ENCODE assay signal across 22 cellular contexts in the genomic region with DNA sequence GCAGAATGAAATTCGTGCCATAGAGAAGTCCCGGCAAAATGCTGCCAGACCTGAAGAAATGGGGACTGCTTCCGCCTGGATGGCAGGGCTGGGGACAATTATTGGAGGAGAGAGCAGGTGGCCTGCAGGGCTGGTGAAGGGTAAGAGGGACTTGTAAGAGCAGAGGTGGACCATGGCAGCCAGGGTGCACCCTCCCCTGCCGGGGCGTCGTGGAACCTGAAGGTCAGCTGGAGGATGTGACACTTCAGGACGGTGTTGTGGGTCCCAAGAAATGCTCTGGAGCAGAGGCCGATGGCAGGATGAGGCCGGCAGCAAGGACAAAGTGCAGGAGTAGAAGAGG. TPM values are rescaled to one million over a fixed set of nuclear protein-coding genes. Genes with fewer than 3 reads are reported as not detected.
DNase-seq lines count a peak whose midpoint lies in the region; ATAC-seq, FAIRE-seq and TF ChIP-seq lines count a peak whose summit lies in the region.
"Had no signal": no experiment of that assay in that cellular context is flagged by ENCODE, and none has a peak within 500 bp of the region (broad histone marks: within the 10 kb centered on the region; RNA-seq: fewer than 3 reads in every experiment).

No MANE protein-coding gene starts in this region.

- H3K27ac Mint-ChIP-seq in Calu3 (ENCODE audit: unreplicated experiment): peak overlapping the region; percentile 84
- no peak overlapping the region for H3K27ac Mint-ChIP-seq in astrocyte (ENCODE audit: unreplicated experiment)
- H3K27ac Mint-ChIP-seq in memory B cell: no peak overlapping the region
- H3K27ac Mint-ChIP-seq: activated CD4-positive, alpha-beta T cell treated with anti-CD3 and anti-CD28 coated beads for 36 hours; activated CD8-positive, alpha-beta memory T cell treated with anti-CD3 and anti-CD28 coated beads, Interleukin-2, amount 10 ng/mL, durations not matched to agents 7 days and 5 days; naive thymus-derived CD4-positive, alpha-beta T cell had no signal

- TF ChIP-seq EP300 in suprapubic skin (IDR thresholded peaks at IDR 0.05): no peak

- H3K36me3 Mint-ChIP-seq in Calu3 (ENCODE audit: insufficient read depth, unreplicated experiment) (peaks cover 26% of the 10 kb centered on the region), astrocyte (ENCODE audit: low read depth, unreplicated experiment) (no peaks in the 10 kb centered on the region), memory B cell (peaks cover 4% of the 10 kb centered on the region)
- H3K36me3 Mint-ChIP-seq: activated CD8-positive, alpha-beta memory T cell treated with anti-CD3 and anti-CD28 coated beads, Interleukin-2, amount 10 ng/mL, durations not matched to agents 7 days and 5 days had no signal

- no peak for FAIRE-seq in astrocyte (lab: Jason Lieb, UNC)
- FAIRE-seq: GM18507, K562 had no signal

- CTCF ChIA-PET in Calu3 (lab: Charles Lee): interaction anchor here (0.6 to 1.6 kb wide), 3 partner anchors 11 to 54 kb away, joined by 3 to 20 read pairs (median 7); no protein-coding TSS in a partner anchor

- H3K4me1 ChIP-seq in astrocyte (ENCODE audit: insufficient read depth, low read length) (peaks cover 24% of the 10 kb centered on the region), suprapubic skin (peaks cover 45% of the 10 kb centered on the region)
- H3K4me1 ChIP-seq: psoas muscle had no signal

- TF ChIP-seq CTCF in Calu3 (IDR thresholded peaks at IDR 0.05; ENCODE audit: unreplicated experiment) (no peak), astrocyte (IDR thresholded peaks at IDR 0.05; ENCODE audit: insufficient read depth, low read depth, low read length) (no peak), suprapubic skin (IDR thresholded peaks at IDR 0.05) (no peak)

- 55% methylated on average over 9 of the region's 9 CpGs for WGBS in suprapubic skin

- ATAC-seq in memory B cell (ENCODE audit: low read depth) (no peak), esophagus mucosa (no peak)
- ATAC-seq: activated CD4-positive, alpha-beta T cell treated with anti-CD3 and anti-CD28 coated beads for 36 hours; activated CD8-positive, alpha-beta memory T cell treated with anti-CD3 and anti-CD28 coated beads, Interleukin-2, amount 10 ng/mL, durations not matched to agents 7 days and 5 days had no signal

- no peak for TF ChIP-seq POLR2A in suprapubic skin (IDR thresholded peaks at IDR 0.05)

- H3K4me1 Mint-ChIP-seq in Calu3 (ENCODE audit: low read depth, unreplicated experiment): peaks cover 29% of the 10 kb centered on the region
- H3K4me1 Mint-ChIP-seq in astrocyte (ENCODE audit: low read depth, unreplicated experiment): peaks cover 6% of the 10 kb centered on the region
- peaks cover 13% of the 10 kb centered on the region for H3K4me1 Mint-ChIP-seq in memory B cell
- H3K4me1 Mint-ChIP-seq: activated CD8-positive, alpha-beta memory T cell treated with anti-CD3 and anti-CD28 coated beads, Interleukin-2, amount 10 ng/mL, durations not matched to agents 7 days and 5 days; central memory CD8-positive, alpha-beta T cell had no signal

- no peaks in the 10 kb centered on the region for H3K27me3 ChIP-seq in astrocyte (ENCODE audit: insufficient read depth, low read length)
- peaks cover 6% of the 10 kb centered on the region for H3K27me3 ChIP-seq in suprapubic skin

- no peaks in the 10 kb centered on the region for H3K79me2 ChIP-seq in astrocyte (ENCODE audit: insufficient read depth, low read length)

- H3K27me3 Mint-ChIP-seq in Calu3 (ENCODE audit: unreplicated experiment): no peaks in the 10 kb centered on the region
- H3K27me3 Mint-ChIP-seq in astrocyte (ENCODE audit: low read depth, unreplicated experiment): peaks cover 44% of the 10 kb centered on the region
- peaks cover 35% of the 10 kb centered on the region for H3K27me3 Mint-ChIP-seq in memory B cell

- H3K9ac ChIP-seq in astrocyte (ENCODE audit: low read length): peak overlapping the region; percentile 50

- H3K9me3 ChIP-seq in astrocyte (ENCODE audit: insufficient read depth, low read depth, low read length): no peaks in the 10 kb centered on the region
- no peaks in the 10 kb centered on the region for H3K9me3 ChIP-seq in suprapubic skin
- H3K9me3 ChIP-seq: psoas muscle had no signal

- no peaks in the 10 kb centered on the region for H3K36me3 ChIP-seq in astrocyte (ENCODE audit: insufficient read depth, low read length)
- H3K36me3 ChIP-seq in suprapubic skin: no peaks in the 10 kb centered on the region
- H3K36me3 ChIP-seq: heart right ventricle, tibial nerve had no signal

- peak overlapping the region; percentile 67 for H2AFZ ChIP-seq in astrocyte (ENCODE audit: low read depth, low read length)

- H3K9me3 Mint-ChIP-seq in Calu3 (ENCODE audit: low read depth, unreplicated experiment): peaks cover 2% of the 10 kb centered on the region
- H3K9me3 Mint-ChIP-seq in astrocyte (ENCODE audit: unreplicated experiment): no peaks in the 10 kb centered on the region
- H3K9me3 Mint-ChIP-seq in memory B cell: peaks cover 6% of the 10 kb centered on the region
- H3K9me3 Mint-ChIP-seq: central memory CD8-positive, alpha-beta T cell had no signal

- DNase-seq in Calu3 (no peak), astrocyte (ENCODE audit: low read depth) (no peak), memory B cell (ENCODE audit: low spot score in 2 of 2) (no peak), suprapubic skin (ENCODE audit: low spot score in 2 of 2) (no peak), Kasumi-1 (lab: John Stamatoyannopoulos, UW) (no peak), COR-L47 (lab: John Stamatoyannopoulos, UW) (no peak), NCI-H524 (lab: John Stamatoyannopoulos, UW) (no peak)
- DNase-seq: activated CD8-positive, alpha-beta memory T cell treated with anti-CD3 and anti-CD28 coated beads, Interleukin-2, amount 10 ng/mL, durations not matched to agents 7 days and 5 days; effector CD8-positive, alpha-beta T cell; NCI-H1048; NCI-H82; stimulated activated CD4-positive, alpha-beta T cell treated with anti-CD3 and anti-CD28 coated beads, Interleukin-12 subunit alpha, Interleukin-12 subunit beta, amount 100 ng/mL, for 4 hours had no signal

- no peaks in the 10 kb centered on the region for H4K20me1 ChIP-seq in astrocyte (ENCODE audit: insufficient read depth, low read length)

- H3K4me3 ChIP-seq in astrocyte (ENCODE audit: insufficient read depth, low read depth, low read length) (no peak overlapping the region), suprapubic skin (no peak overlapping the region)
- H3K4me3 ChIP-seq: K562, lung, psoas muscle had no signal

- H3K4me3 Mint-ChIP-seq in Calu3 (ENCODE audit: low read depth, unreplicated experiment) (peak overlapping the region; percentile 47), astrocyte (ENCODE audit: unreplicated experiment) (no peak overlapping the region), memory B cell (peak overlapping the region; percentile 33)
- H3K4me3 Mint-ChIP-seq: activated CD4-positive, alpha-beta T cell treated with anti-CD3 and anti-CD28 coated beads for 36 hours; activated CD8-positive, alpha-beta memory T cell treated with anti-CD3 and anti-CD28 coated beads, Interleukin-2, amount 10 ng/mL, durations not matched to agents 7 days and 5 days; central memory CD8-positive, alpha-beta T cell had no signal

- no TSS peak for BruUV-seq in Calu3 (replicated peaks; lab: Mats Ljungman, UMichigan)

- intact Hi-C loops in Calu3 (cut with micrococcal nuclease; ENCODE audit: unreplicated experiment): loop anchor here (10.0 kb wide), 1 partner anchor 112 kb away; no protein-coding TSS in a partner anchor

- H3K4me2 ChIP-seq in astrocyte (ENCODE audit: low read length): peak overlapping the region; percentile 71

- H3K27ac ChIP-seq in astrocyte (ENCODE audit: low read depth, low read length): no peak overlapping the region
- H3K27ac ChIP-seq in suprapubic skin: peak overlapping the region; percentile 50
- H3K27ac ChIP-seq: psoas muscle had no signal

RNA-seq across cellular contexts. Expression of gene RIPK4, which starts 40.3 kb away (rescaled TPM):
- total RNA-seq in Calu3 (2022) (30.0 and 30.3 TPM in 2 replicates), astrocyte (1.1 and 1.8 TPM in 2 replicates), suprapubic skin (10 to 100 TPM; 38.6 to 59.5 (median 50.0) TPM), esophagus mucosa (51.1 TPM)
- total RNA-seq: activated CD8-positive, alpha-beta memory T cell treated with anti-CD3 and anti-CD28 coated beads, Interleukin-2, amount 10 ng/mL, durations not matched to agents 7 days and 5 days; K562; psoas muscle had no signal

Comparison
In these comparisons a context has a peak if more than half of its experiments do, and no peak if none do; other contexts are left out.
1. RNA of gene RIPK4, which starts 40.3 kb away (total RNA-seq): 51.1 TPM in esophagus mucosa (single experiment), 38.6 to 59.5 TPM in suprapubic skin and 30.0 to 30.3 TPM in Calu3; 1.1 to 1.8 TPM in astrocyte; every median in the first group is over 10 times any median in the second.